ENCODE assay signal across 19 cellular contexts in the genomic region with DNA sequence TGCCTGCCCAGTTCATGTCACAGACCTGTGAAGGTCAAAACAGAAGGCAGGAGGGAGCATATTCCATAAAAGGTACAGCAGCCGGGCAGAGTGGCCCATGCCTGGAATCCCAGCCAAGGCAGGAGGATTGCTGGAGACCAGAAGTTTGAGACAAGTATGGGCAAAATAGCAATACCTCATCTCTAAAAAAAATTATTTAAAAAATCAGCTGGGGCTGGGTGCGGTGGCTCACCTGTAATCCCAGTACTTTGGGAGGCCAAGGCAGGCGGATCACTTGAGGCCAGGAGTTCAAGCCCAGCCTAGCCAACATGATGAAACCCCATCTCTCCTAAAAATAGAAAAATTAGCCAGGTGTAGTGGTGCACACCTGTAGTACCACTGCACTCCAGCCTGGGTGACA.
A peak's percentile ranks its signal among the peaks of the same experiment; 100 is the strongest.
DNase-seq lines count a peak whose midpoint lies in the region; ATAC-seq and TF ChIP-seq lines count a peak whose summit lies in the region.
"Had no signal": no experiment of that assay in that cellular context is flagged by ENCODE, and none has a peak within 500 bp of the region (broad histone marks: within the 10 kb centered on the region; RNA-seq: fewer than 3 reads in every experiment).

No MANE protein-coding gene starts in this region.

- H3K4me1 ChIP-seq in esophagus muscularis mucosa = no peaks in the 10 kb centered on the region

- H3K4me3 Mint-ChIP-seq in activated CD8-positive, alpha-beta T cell treated with anti-CD3 and anti-CD28 coated beads, Interleukin-2, amount 10 ng/mL, durations not matched to agents 7 days and 5 days = no peak overlapping the region
- H3K4me3 Mint-ChIP-seq in activated CD8-positive, alpha-beta T cell treated with anti-CD3 and anti-CD28 coated beads for 36 hours = no peak overlapping the region
- H3K4me3 Mint-ChIP-seq in T-helper 17 cell = no peak overlapping the region
- H3K4me3 Mint-ChIP-seq: CD4-positive, alpha-beta T cell; HFFc6 had no signal

- H3K9me3 ChIP-seq in T-helper 17 cell (ENCODE audit: control insufficient read depth, low read length, poor library complexity, severe bottlenecking) (no peaks in the 10 kb centered on the region), esophagus muscularis mucosa (no peaks in the 10 kb centered on the region)
- H3K9me3 ChIP-seq: A549, Caco-2 had no signal

- intact Hi-C loops in activated CD8-positive, alpha-beta T cell treated with anti-CD3 and anti-CD28 coated beads for 36 hours (cut with micrococcal nuclease) = no loop called here
- intact Hi-C loops in esophagus muscularis mucosa (cut with DNase I) (no loop called here), posterior vena cava (cut with DNase I) (no loop called here)

- WGBS in esophagus muscularis mucosa = 84% methylated on average over 3 of the region's 3 CpGs

- peaks cover 15% of the 10 kb centered on the region for H3K27me3 Mint-ChIP-seq in activated CD8-positive, alpha-beta T cell treated with anti-CD3 and anti-CD28 coated beads, Interleukin-2, amount 10 ng/mL, durations not matched to agents 7 days and 5 days (ENCODE audit: low read depth)
- H3K27me3 Mint-ChIP-seq in activated CD8-positive, alpha-beta T cell treated with anti-CD3 and anti-CD28 coated beads for 36 hours = no peaks in the 10 kb centered on the region
- H3K27me3 Mint-ChIP-seq in T-helper 17 cell = peaks cover 34% of the 10 kb centered on the region
- H3K27me3 Mint-ChIP-seq: CD4-positive, alpha-beta T cell had no signal

- no peaks in the 10 kb centered on the region for H3K36me3 Mint-ChIP-seq in activated CD8-positive, alpha-beta T cell treated with anti-CD3 and anti-CD28 coated beads, Interleukin-2, amount 10 ng/mL, durations not matched to agents 7 days and 5 days (ENCODE audit: low read depth)
- H3K36me3 Mint-ChIP-seq in activated CD8-positive, alpha-beta T cell treated with anti-CD3 and anti-CD28 coated beads for 36 hours (ENCODE audit: low read depth) = no peaks in the 10 kb centered on the region
- no peaks in the 10 kb centered on the region for H3K36me3 Mint-ChIP-seq in T-helper 17 cell (ENCODE audit: low read depth)

- TF ChIP-seq EP300 in esophagus muscularis mucosa (IDR thresholded peaks at IDR 0.05) = no peak

- H3K9me3 Mint-ChIP-seq in activated CD8-positive, alpha-beta T cell treated with anti-CD3 and anti-CD28 coated beads, Interleukin-2, amount 10 ng/mL, durations not matched to agents 7 days and 5 days (ENCODE audit: insufficient read depth) = no peaks in the 10 kb centered on the region
- no peaks in the 10 kb centered on the region for H3K9me3 Mint-ChIP-seq in activated CD8-positive, alpha-beta T cell treated with anti-CD3 and anti-CD28 coated beads for 36 hours
- H3K9me3 Mint-ChIP-seq: CD4-positive, alpha-beta T cell; HFFc6 had no signal

- DNase-seq in activated CD8-positive, alpha-beta T cell treated with anti-CD3 and anti-CD28 coated beads, Interleukin-2, amount 10 ng/mL, durations not matched to agents 7 days and 5 days = peak; percentile 5
- no peak for DNase-seq in activated CD8-positive, alpha-beta T cell treated with anti-CD3 and anti-CD28 coated beads for 36 hours
- DNase-seq in T-helper 17 cell (no peak), esophagus muscularis mucosa (ENCODE audit: extremely low spot score) (peak; percentile 29), posterior vena cava (ENCODE audit: low spot score) (peak; percentile 48), SKM-1 treated with dmso at 0.1 percent for 144 hours (lab: John Stamatoyannopoulos, UW; ENCODE audit: unreplicated experiment) (no peak), GDM1 (lab: John Stamatoyannopoulos, UW) (no peak)
- DNase-seq: AML-193; Caco-2; CD4-positive, alpha-beta T cell; GOT3; H7; HFFc6 had no signal

- TF ChIP-seq CTCF in activated CD8-positive, alpha-beta T cell treated with anti-CD3 and anti-CD28 coated beads for 36 hours (IDR thresholded peaks at IDR 0.05) = no peak
- TF ChIP-seq CTCF in esophagus muscularis mucosa (IDR thresholded peaks at IDR 0.05) = no peak

- H3K4me3 ChIP-seq in esophagus muscularis mucosa = no peak overlapping the region
- H3K4me3 ChIP-seq: A549 had no signal

- no peak overlapping the region for H3K27ac ChIP-seq in esophagus muscularis mucosa (replicated peaks in 1 of 4)
- H3K27ac ChIP-seq: 22Rv1, A549, C4-2B, HL-60 had no signal

- no peaks in the 10 kb centered on the region for H3K36me3 ChIP-seq in esophagus muscularis mucosa

- H3K27ac Mint-ChIP-seq in activated CD8-positive, alpha-beta T cell treated with anti-CD3 and anti-CD28 coated beads, Interleukin-2, amount 10 ng/mL, durations not matched to agents 7 days and 5 days = no peak overlapping the region
- H3K27ac Mint-ChIP-seq in activated CD8-positive, alpha-beta T cell treated with anti-CD3 and anti-CD28 coated beads for 36 hours = no peak overlapping the region
- H3K27ac Mint-ChIP-seq in T-helper 17 cell = peak overlapping the region; percentile 9
- H3K27ac Mint-ChIP-seq: CD4-positive, alpha-beta T cell; HFFc6 had no signal

- no peak for ATAC-seq in activated CD8-positive, alpha-beta T cell treated with anti-CD3 and anti-CD28 coated beads, Interleukin-2, amount 10 ng/mL, durations not matched to agents 7 days and 5 days
- no peak for ATAC-seq in activated CD8-positive, alpha-beta T cell treated with anti-CD3 and anti-CD28 coated beads for 36 hours
- no peak for ATAC-seq in T-helper 17 cell
- no peak for ATAC-seq in GM18858 (IDR thresholded peaks at IDR 0.05; ENCODE audit: unreplicated experiment)
- ATAC-seq: A549, HCT116 had no signal

- peaks cover 2% of the 10 kb centered on the region for H3K4me1 Mint-ChIP-seq in activated CD8-positive, alpha-beta T cell treated with anti-CD3 and anti-CD28 coated beads, Interleukin-2, amount 10 ng/mL, durations not matched to agents 7 days and 5 days (ENCODE audit: low read depth)
- H3K4me1 Mint-ChIP-seq in activated CD8-positive, alpha-beta T cell treated with anti-CD3 and anti-CD28 coated beads for 36 hours (ENCODE audit: low read depth) = peaks cover 2% of the 10 kb centered on the region
- H3K4me1 Mint-ChIP-seq in T-helper 17 cell = peaks cover 7% of the 10 kb centered on the region

- CTCF ChIA-PET in activated CD8-positive, alpha-beta T cell treated with anti-CD3 and anti-CD28 coated beads, Interleukin-2, amount 10 ng/mL, durations not matched to agents 7 days and 5 days (lab: Charles Lee) = no interaction called here
- CTCF ChIA-PET in activated CD8-positive, alpha-beta T cell treated with anti-CD3 and anti-CD28 coated beads for 36 hours (lab: Charles Lee) = no interaction called here

- POLR2A ChIA-PET in activated CD8-positive, alpha-beta T cell treated with anti-CD3 and anti-CD28 coated beads, Interleukin-2, amount 10 ng/mL, durations not matched to agents 7 days and 5 days (lab: Charles Lee) = no interaction called here
- POLR2A ChIA-PET in activated CD8-positive, alpha-beta T cell treated with anti-CD3 and anti-CD28 coated beads for 36 hours (lab: Charles Lee) = no interaction called here

- no peak for TF ChIP-seq POLR2A in esophagus muscularis mucosa (IDR thresholded peaks at IDR 0.05; ENCODE audit: low read depth)

- H3K27me3 ChIP-seq in esophagus muscularis mucosa = peaks cover 0 to 84% (median 2%) of the 10 kb centered on the region in 4 donors

Comparison
In these comparisons a context has a peak if more than half of its experiments do, and no peak if none do; other contexts are left out.
1. DNase-seq: peak in activated CD8-positive, alpha-beta T cell treated with anti-CD3 and anti-CD28 coated beads, Interleukin-2, amount 10 ng/mL, durations not matched to agents 7 days and 5 days (single experiment), esophagus muscularis mucosa (single experiment) and posterior vena cava (single experiment); none in activated CD8-positive, alpha-beta T cell treated with anti-CD3 and anti-CD28 coated beads for 36 hours (single experiment), T-helper 17 cell (0 of 3), SKM-1 treated with dmso at 0.1 percent for 144 hours (single experiment) and GDM1 (single experiment).